1 cellular context compared by ENCODE assay signal in the genomic region with DNA sequence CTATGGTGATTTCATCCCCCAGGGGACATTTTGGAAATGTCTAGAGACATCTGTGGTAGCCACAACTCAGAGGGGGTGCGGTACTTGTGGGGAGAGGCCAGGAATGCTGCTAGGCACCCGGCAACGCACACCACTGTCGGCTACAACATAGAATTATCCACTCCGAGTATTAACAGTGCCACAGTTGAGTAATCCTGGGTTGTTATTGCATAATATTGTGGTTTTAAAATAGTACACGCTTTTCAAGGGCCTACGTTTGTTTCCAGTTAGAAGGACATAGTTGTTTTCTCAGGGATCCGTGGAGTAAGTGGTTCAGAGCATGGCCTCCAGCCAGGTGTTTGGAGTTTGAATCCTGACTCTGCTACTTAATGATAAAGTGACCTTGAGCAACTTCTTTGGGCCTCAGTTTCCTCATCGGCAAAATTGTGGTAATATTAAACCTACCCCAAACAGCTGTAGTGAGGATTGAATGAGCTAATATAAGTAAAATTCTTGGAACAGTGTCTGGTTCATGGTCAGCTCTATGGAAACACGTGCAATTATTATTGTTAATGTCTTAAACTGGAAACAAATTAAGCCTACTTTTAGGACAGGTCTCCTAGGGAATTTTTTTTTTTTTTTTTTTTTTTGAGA.
TF ChIP-seq lines count a peak whose summit lies in the region.

No MANE protein-coding gene starts in this region.

TF ChIP-seq in GM23338, 12 proteins besides CTCF, POLR2A, EP300 and RAD21 (continued from another document):
- TF ChIP-seq, protein P1, sequence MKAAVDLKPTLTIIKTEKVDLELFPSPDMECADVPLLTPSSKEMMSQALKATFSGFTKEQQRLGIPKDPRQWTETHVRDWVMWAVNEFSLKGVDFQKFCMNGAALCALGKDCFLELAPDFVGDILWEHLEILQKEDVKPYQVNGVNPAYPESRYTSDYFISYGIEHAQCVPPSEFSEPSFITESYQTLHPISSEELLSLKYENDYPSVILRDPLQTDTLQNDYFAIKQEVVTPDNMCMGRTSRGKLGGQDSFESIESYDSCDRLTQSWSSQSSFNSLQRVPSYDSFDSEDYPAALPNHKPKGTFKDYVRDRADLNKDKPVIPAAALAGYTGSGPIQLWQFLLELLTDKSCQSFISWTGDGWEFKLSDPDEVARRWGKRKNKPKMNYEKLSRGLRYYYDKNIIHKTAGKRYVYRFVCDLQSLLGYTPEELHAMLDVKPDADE (IDR thresholded peaks at IDR 0.05) = no peak
- no peak for TF ChIP-seq JUNB (IDR thresholded peaks at IDR 0.05; ENCODE audit: unreplicated experiment)
